ENCODE assay signal across 2 cellular contexts in the genomic region with DNA sequence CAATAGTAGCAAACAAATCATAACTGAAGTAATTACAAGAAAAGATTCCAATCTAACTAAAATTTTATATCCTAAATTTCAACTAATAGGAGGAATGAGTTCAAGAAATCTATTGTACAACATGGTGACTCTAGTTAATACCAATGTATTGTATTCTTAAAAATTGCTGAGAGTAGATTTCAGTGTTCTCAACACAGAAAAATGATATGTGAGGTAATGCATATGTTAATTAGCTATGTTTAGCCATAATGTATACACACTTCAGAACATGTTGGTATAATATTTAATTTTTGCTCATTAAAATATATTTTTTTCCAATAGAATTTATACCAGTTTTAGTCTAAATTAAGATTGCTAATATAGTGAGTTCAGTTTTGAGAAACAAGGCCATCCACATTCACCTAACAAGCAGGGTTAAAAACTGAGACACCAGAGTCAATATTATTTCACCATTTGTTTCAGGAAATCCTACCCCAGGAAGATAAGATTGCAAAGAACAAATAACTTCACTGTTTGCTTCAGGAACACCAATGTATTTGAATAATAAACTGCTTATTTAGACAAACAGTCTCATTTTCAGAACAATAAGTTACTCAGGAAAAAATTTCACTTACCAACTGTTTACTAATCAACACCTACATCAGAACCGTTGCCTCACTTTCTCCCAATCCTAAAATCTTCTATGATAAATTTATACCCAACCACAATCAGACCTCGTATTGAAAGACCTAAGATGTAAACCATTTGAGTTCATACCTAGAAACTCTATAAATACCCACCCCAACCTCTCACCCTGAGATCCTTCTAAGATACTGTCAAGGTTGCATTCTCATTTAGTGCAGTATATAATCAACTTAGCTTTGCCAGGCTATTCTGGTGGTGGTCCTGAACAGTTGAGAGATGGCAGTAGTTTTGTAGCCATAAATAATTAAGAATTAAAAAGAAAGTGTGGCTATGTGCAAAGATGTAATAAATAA.
A peak's percentile ranks its signal among the peaks of the same experiment; 100 is the strongest.
TF ChIP-seq lines count a peak whose summit lies in the region.

No MANE protein-coding gene starts in this region.

TF ChIP-seq in HepG2, 621 proteins besides CTCF, POLR2A, EP300 and RAD21 (continued from another document and continues in another):
- TF ChIP-seq ZNF790 (CRISPR knock-in tag; IDR thresholded peaks at IDR 0.05; ENCODE audit: borderline replicate concordance) (no peak), ONECUT2 (CRISPR knock-in tag; IDR thresholded peaks at IDR 0.05) (peak; percentile 62; the same call in 1 of the 2 replicates), LCORL (IDR thresholded peaks at IDR 0.05) (no peak), LCORL (CRISPR knock-in tag; IDR thresholded peaks at IDR 0.05) (0 out of 2 replicates have a peak, but pooled peaks have one; percentile 37), PRPF4 (IDR thresholded peaks at IDR 0.05; ENCODE audit: low read depth, low read length, poor library complexity, severe bottlenecking) (no peak), FOXP4 (CRISPR knock-in tag; IDR thresholded peaks at IDR 0.05) (peak; percentile 91), ZC3H4 (CRISPR knock-in tag; IDR thresholded peaks at IDR 0.05; ENCODE audit: borderline replicate concordance) (no peak), SP5 (CRISPR knock-in tag; IDR thresholded peaks at IDR 0.05; ENCODE audit: borderline replicate concordance, low read depth) (peak; percentile 31; the same call in 1 of the 2 replicates), FOXA1 (IDR thresholded peaks at IDR 0.05) (peak; percentile 42; the same call in 1 of the 2 replicates), FOXA1 (CRISPR knock-in tag; IDR thresholded peaks at IDR 0.05) (peak; percentile 84), GFI1 (CRISPR knock-in tag; IDR thresholded peaks at IDR 0.05; ENCODE audit: borderline replicate concordance) (peak; percentile 21; the same call in 1 of the 2 replicates), ZNF766 (CRISPR knock-in tag; IDR thresholded peaks at IDR 0.05; ENCODE audit: borderline replicate concordance) (no peak), ZFP1 (CRISPR knock-in tag; IDR thresholded peaks at IDR 0.05) (0 out of 2 replicates have a peak, but pooled peaks have one; percentile 44), ZNF234 (CRISPR knock-in tag; conservative IDR thresholded peaks at IDR 0.05) (no peak), ZNF792 (CRISPR knock-in tag; IDR thresholded peaks at IDR 0.05) (0 out of 2 replicates have a peak, but pooled peaks have one; percentile 20), EZH2 (conservative IDR thresholded peaks at IDR 0.05; ENCODE audit: low read depth, low read length) (no peak), RXRB (CRISPR knock-in tag; IDR thresholded peaks at IDR 0.05; ENCODE audit: borderline replicate concordance) (peak; percentile 78), NR2F2 (IDR thresholded peaks at IDR 0.05; ENCODE audit: borderline replicate concordance, low read depth) (peak; percentile 63; the same call in 1 of the 2 replicates)
- TF ChIP-seq, protein P1, sequence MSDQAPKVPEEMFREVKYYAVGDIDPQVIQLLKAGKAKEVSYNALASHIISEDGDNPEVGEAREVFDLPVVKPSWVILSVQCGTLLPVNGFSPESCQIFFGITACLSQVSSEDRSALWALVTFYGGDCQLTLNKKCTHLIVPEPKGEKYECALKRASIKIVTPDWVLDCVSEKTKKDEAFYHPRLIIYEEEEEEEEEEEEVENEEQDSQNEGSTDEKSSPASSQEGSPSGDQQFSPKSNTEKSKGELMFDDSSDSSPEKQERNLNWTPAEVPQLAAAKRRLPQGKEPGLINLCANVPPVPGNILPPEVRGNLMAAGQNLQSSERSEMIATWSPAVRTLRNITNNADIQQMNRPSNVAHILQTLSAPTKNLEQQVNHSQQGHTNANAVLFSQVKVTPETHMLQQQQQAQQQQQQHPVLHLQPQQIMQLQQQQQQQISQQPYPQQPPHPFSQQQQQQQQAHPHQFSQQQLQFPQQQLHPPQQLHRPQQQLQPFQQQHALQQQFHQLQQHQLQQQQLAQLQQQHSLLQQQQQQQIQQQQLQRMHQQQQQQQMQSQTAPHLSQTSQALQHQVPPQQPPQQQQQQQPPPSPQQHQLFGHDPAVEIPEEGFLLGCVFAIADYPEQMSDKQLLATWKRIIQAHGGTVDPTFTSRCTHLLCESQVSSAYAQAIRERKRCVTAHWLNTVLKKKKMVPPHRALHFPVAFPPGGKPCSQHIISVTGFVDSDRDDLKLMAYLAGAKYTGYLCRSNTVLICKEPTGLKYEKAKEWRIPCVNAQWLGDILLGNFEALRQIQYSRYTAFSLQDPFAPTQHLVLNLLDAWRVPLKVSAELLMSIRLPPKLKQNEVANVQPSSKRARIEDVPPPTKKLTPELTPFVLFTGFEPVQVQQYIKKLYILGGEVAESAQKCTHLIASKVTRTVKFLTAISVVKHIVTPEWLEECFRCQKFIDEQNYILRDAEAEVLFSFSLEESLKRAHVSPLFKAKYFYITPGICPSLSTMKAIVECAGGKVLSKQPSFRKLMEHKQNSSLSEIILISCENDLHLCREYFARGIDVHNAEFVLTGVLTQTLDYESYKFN (CRISPR knock-in tag; conservative IDR thresholded peaks at IDR 0.05) = peak; percentile 79

TF ChIP-seq in GM23338, 12 proteins besides CTCF, POLR2A, EP300 and RAD21:
- TF ChIP-seq ZNF462 (CRISPR knock-in tag; IDR thresholded peaks at IDR 0.05) (no peak), EZH2phosphoT487 (IDR thresholded peaks at IDR 0.05; ENCODE audit: unreplicated experiment) (no peak), POLR2AphosphoS5 (IDR thresholded peaks at IDR 0.05; ENCODE audit: low read depth) (no peak), JUNB (IDR thresholded peaks at IDR 0.05; ENCODE audit: unreplicated experiment) (no peak), STAT1 (IDR thresholded peaks at IDR 0.05; ENCODE audit: unreplicated experiment) (no peak), ZNF114 (CRISPR knock-in tag; IDR thresholded peaks at IDR 0.05) (no peak), CREB1 (CRISPR knock-in tag; IDR thresholded peaks at IDR 0.05; ENCODE audit: low read depth) (no peak), ETS1 (IDR thresholded peaks at IDR 0.05) (no peak), ZNF331 (CRISPR knock-in tag; IDR thresholded peaks at IDR 0.05; ENCODE audit: low read depth) (no peak), NANOG (IDR thresholded peaks at IDR 0.05; ENCODE audit: borderline replicate concordance) (no peak), EZH2 (IDR thresholded peaks at IDR 0.05; ENCODE audit: low read depth, unreplicated experiment) (no peak)
- TF ChIP-seq, protein P2, sequence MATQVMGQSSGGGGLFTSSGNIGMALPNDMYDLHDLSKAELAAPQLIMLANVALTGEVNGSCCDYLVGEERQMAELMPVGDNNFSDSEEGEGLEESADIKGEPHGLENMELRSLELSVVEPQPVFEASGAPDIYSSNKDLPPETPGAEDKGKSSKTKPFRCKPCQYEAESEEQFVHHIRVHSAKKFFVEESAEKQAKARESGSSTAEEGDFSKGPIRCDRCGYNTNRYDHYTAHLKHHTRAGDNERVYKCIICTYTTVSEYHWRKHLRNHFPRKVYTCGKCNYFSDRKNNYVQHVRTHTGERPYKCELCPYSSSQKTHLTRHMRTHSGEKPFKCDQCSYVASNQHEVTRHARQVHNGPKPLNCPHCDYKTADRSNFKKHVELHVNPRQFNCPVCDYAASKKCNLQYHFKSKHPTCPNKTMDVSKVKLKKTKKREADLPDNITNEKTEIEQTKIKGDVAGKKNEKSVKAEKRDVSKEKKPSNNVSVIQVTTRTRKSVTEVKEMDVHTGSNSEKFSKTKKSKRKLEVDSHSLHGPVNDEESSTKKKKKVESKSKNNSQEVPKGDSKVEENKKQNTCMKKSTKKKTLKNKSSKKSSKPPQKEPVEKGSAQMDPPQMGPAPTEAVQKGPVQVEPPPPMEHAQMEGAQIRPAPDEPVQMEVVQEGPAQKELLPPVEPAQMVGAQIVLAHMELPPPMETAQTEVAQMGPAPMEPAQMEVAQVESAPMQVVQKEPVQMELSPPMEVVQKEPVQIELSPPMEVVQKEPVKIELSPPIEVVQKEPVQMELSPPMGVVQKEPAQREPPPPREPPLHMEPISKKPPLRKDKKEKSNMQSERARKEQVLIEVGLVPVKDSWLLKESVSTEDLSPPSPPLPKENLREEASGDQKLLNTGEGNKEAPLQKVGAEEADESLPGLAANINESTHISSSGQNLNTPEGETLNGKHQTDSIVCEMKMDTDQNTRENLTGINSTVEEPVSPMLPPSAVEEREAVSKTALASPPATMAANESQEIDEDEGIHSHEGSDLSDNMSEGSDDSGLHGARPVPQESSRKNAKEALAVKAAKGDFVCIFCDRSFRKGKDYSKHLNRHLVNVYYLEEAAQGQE (IDR thresholded peaks at IDR 0.05; ENCODE audit: unreplicated experiment) = no peak
